15 cellular contexts compared by ENCODE assay signal in genomic region chr3:56076746-56077145, GRCh38.
"Had no signal": no experiment of that assay in that cellular context is flagged by ENCODE, and none has a peak within 500 bp of the region (broad histone marks: within the 10 kb centered on the region; RNA-seq: fewer than 3 reads in every experiment).

No MANE protein-coding gene starts in this region.

- H3K9me3 Mint-ChIP-seq: activated naive CD8-positive, alpha-beta T cell treated with anti-CD3 and anti-CD28 coated beads, Interleukin-2, amount 50 U/mL, for 24 hours; stimulated activated naive CD8-positive, alpha-beta T cell treated with anti-CD3 and anti-CD28 coated beads, Interleukin-15, Interleukin-2, amounts not matched to agents 100 ng/mL and 50 ng/mL, for 24 hours had no signal

- H3K27ac Mint-ChIP-seq: activated naive CD8-positive, alpha-beta T cell treated with anti-CD3 and anti-CD28 coated beads, Interleukin-2, amount 50 U/mL, for 24 hours; immature natural killer cell; stimulated activated naive CD8-positive, alpha-beta T cell treated with anti-CD3 and anti-CD28 coated beads, Interleukin-15, Interleukin-2, amounts not matched to agents 100 ng/mL and 50 ng/mL, for 24 hours had no signal

- H3K4me1 ChIP-seq: gastrocnemius medialis, heart left ventricle, psoas muscle, spleen had no signal

- ATAC-seq: activated CD4-positive, CD25-positive, alpha-beta regulatory T cell treated with anti-CD3 and anti-CD28 coated beads, Interleukin-2, amount 50 U/mL, for 24 hours; activated naive CD8-positive, alpha-beta T cell treated with anti-CD3 and anti-CD28 coated beads, Interleukin-2, amount 50 U/mL, for 24 hours; gastrocnemius medialis; heart left ventricle; sciatic nerve had no signal

- H3K27ac ChIP-seq: gastrocnemius medialis, heart left ventricle, psoas muscle, spleen had no signal

- FAIRE-seq: astrocyte, endometrium had no signal

- H3K9me3 ChIP-seq: gastrocnemius medialis, heart left ventricle, psoas muscle, spleen had no signal

- H3K27me3 ChIP-seq: gastrocnemius medialis, spleen had no signal

- DNase-seq: activated naive CD4-positive, alpha-beta T cell; activated naive CD8-positive, alpha-beta T cell treated with anti-CD3 and anti-CD28 coated beads, Interleukin-2, amount 50 U/mL, for 24 hours; gastrocnemius medialis; heart left ventricle; immature natural killer cell; midbrain; psoas muscle; spleen; SW 1271 had no signal

- H3K4me3 ChIP-seq: gastrocnemius medialis, heart left ventricle, lung, psoas muscle, spleen had no signal

- H3K36me3 ChIP-seq: gastrocnemius medialis, heart left ventricle, spleen had no signal

- H3K36me3 Mint-ChIP-seq: immature natural killer cell had no signal
